16 cellular contexts compared by ENCODE assay signal in genomic region chr4:184364100-184364921, GRCh38.
DNase-seq lines count a peak whose midpoint lies in the region; ATAC-seq, FAIRE-seq and TF ChIP-seq lines count a peak whose summit lies in the region.
"Had no signal": no experiment of that assay in that cellular context is flagged by ENCODE, and none has a peak within 500 bp of the region (broad histone marks: within the 10 kb centered on the region; RNA-seq: fewer than 3 reads in every experiment).

No MANE protein-coding gene starts in this region.

- H3K36me3 ChIP-seq in HepG2 (replicated peaks in 1 of 2; ENCODE audit: control insufficient read depth in 1 of 2, insufficient read depth in 2 of 2, low read length in 2 of 2) = no peaks in the 10 kb centered on the region

- no peaks in the 10 kb centered on the region for H3K9me3 ChIP-seq in HepG2 (ENCODE audit: low read length)

- H3K4me3 Mint-ChIP-seq in nephron progenitor cell = no peak overlapping the region
- H3K4me3 Mint-ChIP-seq: activated T-cell treated with anti-CD3 and anti-CD28 coated beads, Interleukin-2, amount 50 U/mL, for 24 hours; CD14-positive monocyte; GM23338; neural crest cell had no signal

- H3K36me3 Mint-ChIP-seq in nephron progenitor cell (ENCODE audit: low read depth) = no peaks in the 10 kb centered on the region

- H2AFZ ChIP-seq in HepG2 (ENCODE audit: low read length) = no peak overlapping the region
- H2AFZ ChIP-seq: GM23338 had no signal

- WGBS in HepG2 (ENCODE audit: low lambda C conversion rate) = 14% methylated on average over 5 of the region's 5 CpGs

- ATAC-seq in GM18867 (IDR thresholded peaks at IDR 0.05; ENCODE audit: unreplicated experiment) = peak; percentile 73
- peak; percentile 86 for ATAC-seq in GM21786 (IDR thresholded peaks at IDR 0.05; ENCODE audit: unreplicated experiment)
- ATAC-seq in HG03565 (IDR thresholded peaks at IDR 0.05; ENCODE audit: unreplicated experiment) = peak; percentile 43
- peak; percentile 97 for ATAC-seq in HepG2
- ATAC-seq: GM23338 had no signal

- H3K4me1 Mint-ChIP-seq in nephron progenitor cell = peaks cover 11% of the 10 kb centered on the region
- H3K4me1 Mint-ChIP-seq: neural crest cell had no signal

- TF ChIP-seq CTCF in HepG2 (CRISPR knock-in tag; IDR thresholded peaks at IDR 0.05) (0 out of 2 replicates have a peak, but pooled peaks have one; percentile 2), nephron progenitor cell (IDR thresholded peaks at IDR 0.05) (no peak)

- H3K27ac Mint-ChIP-seq in nephron progenitor cell = no peak overlapping the region
- H3K27ac Mint-ChIP-seq: activated T-cell treated with anti-CD3 and anti-CD28 coated beads, Interleukin-2, amount 50 U/mL, for 24 hours; GM23338 had no signal

- H3K27ac ChIP-seq in HepG2 (ENCODE audit: extremely low read length, insufficient read depth, low read length) = peak overlapping the region; percentile 81
- H3K27ac ChIP-seq: RWPE1, VCaP had no signal

- H4K20me1 ChIP-seq in HepG2 (ENCODE audit: insufficient read depth, low read length) = no peaks in the 10 kb centered on the region

- H3K4me1 ChIP-seq in HepG2 (ENCODE audit: insufficient read depth, low read length) = peaks cover 49% of the 10 kb centered on the region

- peak; percentile 99 for FAIRE-seq in HepG2 (lab: Jason Lieb, UNC)

- CTCF ChIA-PET in HepG2 (lab: Yijun Ruan, JAX; ENCODE audit: low intra/inter-chr PET ratio, low total read pairs) = no interaction called here

- peak in 1 of 2 experiments; percentile 93; a peak in 2 of 4 replicates for TF ChIP-seq EP300 in HepG2 (IDR thresholded peaks at IDR 0.05; ENCODE audit: low read depth in 2 of 2, low read length in 2 of 2)
- TF ChIP-seq EP300 in HepG2 (CRISPR knock-in tag; IDR thresholded peaks at IDR 0.05; ENCODE audit: borderline replicate concordance) = peak; percentile 87

- H3K27me3 ChIP-seq in HepG2 (ENCODE audit: control insufficient read depth in 1 of 2, insufficient read depth in 2 of 2, low read length in 2 of 2) = no peaks in the 10 kb centered on the region

- peak overlapping the region; percentile 45; the same call in 1 of the 2 replicates for H3K9ac ChIP-seq in HepG2 (ENCODE audit: insufficient read depth, low read depth, low read length)

- peaks cover 15% of the 10 kb centered on the region for H3K27me3 Mint-ChIP-seq in nephron progenitor cell (ENCODE audit: low read depth, poor library complexity)
- H3K27me3 Mint-ChIP-seq: activated T-cell treated with anti-CD3 and anti-CD28 coated beads, Interleukin-2, amount 50 U/mL, for 24 hours had no signal

- peak overlapping the region; percentile 68 for H3K4me2 ChIP-seq in HepG2 (ENCODE audit: low read depth, low read length)
- H3K4me2 ChIP-seq: GM23338 had no signal

- TF ChIP-seq RAD21 in HepG2 (CRISPR knock-in tag; IDR thresholded peaks at IDR 0.05) = no peak

- H3K4me3 ChIP-seq in HepG2 (replicated peaks in 1 of 3; ENCODE audit: insufficient read depth in 1 of 3, low read depth in 2 of 3, low read length in 3 of 3) = peak overlapping the region in 1 of 3 experiments; percentile 43; a peak in 2 of 6 replicates
- H3K4me3 ChIP-seq: GM23338 had no signal

- BruUV-seq in HepG2 (replicated peaks; lab: Mats Ljungman, UMichigan) = no TSS peak

- intact Hi-C loops in HepG2 (cut with micrococcal nuclease; ENCODE audit: unreplicated experiment) = loop anchor here (1.0 to 2.0 kb wide), 2 partner anchors 16 to 20 kb away; no protein-coding TSS in a partner anchor

- H3K9me3 Mint-ChIP-seq in nephron progenitor cell = no peaks in the 10 kb centered on the region
- H3K9me3 Mint-ChIP-seq: activated T-cell treated with anti-CD3 and anti-CD28 coated beads, Interleukin-2, amount 50 U/mL, for 24 hours; GM23338 had no signal

- in situ Hi-C loops in HepG2 (cut with HindIII; ENCODE audit: extremely low pct_ligation_motif_present, low pct_unique_long_range_greater_than_20kb) = no loop called here

- DNase-seq in HepG2 (ENCODE audit: low spot score) = peak; percentile 97
- DNase-seq in activated CD8-positive, alpha-beta memory T cell treated with anti-CD3 and anti-CD28 coated beads, Interleukin-2, amount 50 U/mL, for 48 hours = no peak
- DNase-seq in nephron progenitor cell = no peak
- no peak for DNase-seq in NCI-H146 (lab: John Stamatoyannopoulos, UW)
- DNase-seq in mucosa of gallbladder (ENCODE audit: low spot score) = no peak
- DNase-seq: activated T-cell treated with anti-CD3 and anti-CD28 coated beads, Interleukin-2, amount 50 U/mL, for 24 hours; NCI-H187 treated with DMSO at 0.1 percent for 48 hours; stimulated activated CD4-positive, alpha-beta T cell treated with anti-CD3 and anti-CD28 coated beads, Interleukin-1b, Interleukin-23, amount 100 ng/mL, for 48 hours had no signal

- no peaks in the 10 kb centered on the region for H3K79me2 ChIP-seq in HepG2 (ENCODE audit: insufficient read depth, low read length)

- peak in 1 of 2 experiments; percentile 56; a peak in 2 of 4 replicates for TF ChIP-seq POLR2A in HepG2 (IDR thresholded peaks at IDR 0.05; ENCODE audit: insufficient read depth in 1 of 2, low read depth in 2 of 2, low read length in 2 of 2)

- POLR2A ChIA-PET in HepG2 (lab: Yijun Ruan, JAX) = interaction anchor here (0.5 to 2.3 kb wide), 8 partner anchors 11 to 124 kb away, joined by 3 to 34 read pairs (median 4); no protein-coding TSS in a partner anchor

TF ChIP-seq in HepG2, 621 proteins besides CTCF, POLR2A, EP300 and RAD21 (continues in another document):
- peak; percentile 76 for TF ChIP-seq MED13 (CRISPR knock-in tag; IDR thresholded peaks at IDR 0.05)
- peak; percentile 53; the same call in 1 of the 2 replicates for TF ChIP-seq CBX5 (CRISPR knock-in tag; IDR thresholded peaks at IDR 0.05; ENCODE audit: borderline replicate concordance)
- TF ChIP-seq JUND (CRISPR knock-in tag; IDR thresholded peaks at IDR 0.05) = no peak
- TF ChIP-seq SCMH1 (CRISPR knock-in tag; IDR thresholded peaks at IDR 0.05; ENCODE audit: borderline replicate concordance) = no peak
- peak; percentile 82 for TF ChIP-seq SIX4 (CRISPR knock-in tag; IDR thresholded peaks at IDR 0.05)
- TF ChIP-seq HDAC2 (CRISPR knock-in tag; IDR thresholded peaks at IDR 0.05) = peak; percentile 87
- peak; percentile 80; the same call in 1 of the 2 replicates for TF ChIP-seq SIN3A (IDR thresholded peaks at IDR 0.05; ENCODE audit: borderline replicate concordance, low read depth, low read length)
- peak; percentile 43 for TF ChIP-seq ZNF644 (CRISPR knock-in tag; IDR thresholded peaks at IDR 0.05; ENCODE audit: low read depth)
- peak; percentile 92; the same call in 1 of the 2 replicates for TF ChIP-seq FOXJ3 (CRISPR knock-in tag; IDR thresholded peaks at IDR 0.05; ENCODE audit: borderline replicate concordance)
- peak; percentile 46; the same call in 1 of the 2 replicates for TF ChIP-seq TOE1 (CRISPR knock-in tag; IDR thresholded peaks at IDR 0.05)
- TF ChIP-seq ELF3 (CRISPR knock-in tag; IDR thresholded peaks at IDR 0.05) = peak; percentile 90
- TF ChIP-seq, protein P1, sequence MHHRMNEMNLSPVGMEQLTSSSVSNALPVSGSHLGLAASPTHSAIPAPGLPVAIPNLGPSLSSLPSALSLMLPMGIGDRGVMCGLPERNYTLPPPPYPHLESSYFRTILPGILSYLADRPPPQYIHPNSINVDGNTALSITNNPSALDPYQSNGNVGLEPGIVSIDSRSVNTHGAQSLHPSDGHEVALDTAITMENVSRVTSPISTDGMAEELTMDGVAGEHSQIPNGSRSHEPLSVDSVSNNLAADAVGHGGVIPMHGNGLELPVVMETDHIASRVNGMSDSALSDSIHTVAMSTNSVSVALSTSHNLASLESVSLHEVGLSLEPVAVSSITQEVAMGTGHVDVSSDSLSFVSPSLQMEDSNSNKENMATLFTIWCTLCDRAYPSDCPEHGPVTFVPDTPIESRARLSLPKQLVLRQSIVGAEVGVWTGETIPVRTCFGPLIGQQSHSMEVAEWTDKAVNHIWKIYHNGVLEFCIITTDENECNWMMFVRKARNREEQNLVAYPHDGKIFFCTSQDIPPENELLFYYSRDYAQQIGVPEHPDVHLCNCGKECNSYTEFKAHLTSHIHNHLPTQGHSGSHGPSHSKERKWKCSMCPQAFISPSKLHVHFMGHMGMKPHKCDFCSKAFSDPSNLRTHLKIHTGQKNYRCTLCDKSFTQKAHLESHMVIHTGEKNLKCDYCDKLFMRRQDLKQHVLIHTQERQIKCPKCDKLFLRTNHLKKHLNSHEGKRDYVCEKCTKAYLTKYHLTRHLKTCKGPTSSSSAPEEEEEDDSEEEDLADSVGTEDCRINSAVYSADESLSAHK (CRISPR knock-in tag; IDR thresholded peaks at IDR 0.05; ENCODE audit: borderline replicate concordance) = no peak
- TF ChIP-seq HNRNPH1 (optimal IDR thresholded peaks at IDR 0.05; ENCODE audit: low read depth, low read length) = no peak
- TF ChIP-seq, protein P2, sequence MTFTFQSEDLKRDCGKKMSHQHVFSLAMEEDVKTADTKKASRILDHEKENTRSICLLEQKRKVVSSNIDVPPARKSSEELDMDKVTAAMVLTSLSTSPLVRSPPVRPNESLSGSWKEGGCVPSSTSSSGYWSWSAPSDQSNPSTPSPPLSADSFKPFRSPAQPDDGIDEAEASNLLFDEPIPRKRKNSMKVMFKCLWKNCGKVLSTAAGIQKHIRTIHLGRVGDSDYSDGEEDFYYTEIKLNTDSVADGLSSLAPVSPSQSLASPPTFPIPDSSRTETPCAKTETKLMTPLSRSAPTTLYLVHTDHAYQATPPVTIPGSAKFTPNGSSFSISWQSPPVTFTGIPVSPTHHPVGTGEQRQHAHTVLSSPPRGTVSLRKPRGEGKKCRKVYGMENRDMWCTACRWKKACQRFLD (CRISPR knock-in tag; IDR thresholded peaks at IDR 0.05; ENCODE audit: borderline replicate concordance) = 0 out of 2 replicates have a peak, but pooled peaks have one; percentile 47
- TF ChIP-seq TRIM24 (CRISPR knock-in tag; IDR thresholded peaks at IDR 0.05) = 0 out of 2 replicates have a peak, but pooled peaks have one; percentile 48
- TF ChIP-seq PAX8 (CRISPR knock-in tag; IDR thresholded peaks at IDR 0.05; ENCODE audit: borderline replicate concordance) = 0 out of 2 replicates have a peak, but pooled peaks have one; percentile 65
- peak; percentile 74; the same call in 1 of the 2 replicates for TF ChIP-seq MEF2D (CRISPR knock-in tag; IDR thresholded peaks at IDR 0.05)
- TF ChIP-seq IKZF4 (CRISPR knock-in tag; IDR thresholded peaks at IDR 0.05; ENCODE audit: borderline replicate concordance, low read depth, not compliant biosample characterization) = no peak

Comparison
In these comparisons a context has a peak if more than half of its experiments do, and no peak if none do; other contexts are left out.
1. ATAC-seq: peak in every context shown above with its lines; median percentile 97 in HepG2; 86 in GM21786; 73 in GM18867; 43 in HG03565.